Comparison of ENCODE assay signal across 8 cellular contexts in genomic region chr16:87778476-87778829, GRCh38. TPM values are rescaled to one million over a fixed set of nuclear protein-coding genes. Genes with fewer than 3 reads are reported as not detected.
DNase-seq lines count a peak whose midpoint lies in the region; ATAC-seq and FAIRE-seq lines count a peak whose summit lies in the region.

No MANE protein-coding gene starts in this region.

- peak; percentile 18 to 30 for DNase-seq in stimulated activated CD4-positive, alpha-beta T cell treated with anti-CD3 and anti-CD28 coated beads, Interleukin-2, amount 100 ng/mL, for 48 hours
- DNase-seq in stimulated activated CD4-positive, alpha-beta T cell treated with anti-CD3 and anti-CD28 coated beads, Interleukin-4, amount 100 ng/mL, for 24 hours = no peak
- DNase-seq in activated CD4-positive, alpha-beta memory T cell treated with anti-CD3 and anti-CD28 coated beads, Interleukin-2, amount 10 ng/mL, durations not matched to agents 7 days and 5 days = no peak
- DNase-seq in glomerular visceral epithelial cell (ENCODE audit: extremely low spot score) = no peak
- no peak for DNase-seq in small intestine
- DNase-seq in nucleus accumbens (lab: John Stamatoyannopoulos, UW) = no peak

- H3K9me3 ChIP-seq in iPS-18a (ENCODE audit: control insufficient read depth, low read depth, low read length) = no peaks in the 10 kb centered on the region
- H3K9me3 ChIP-seq in small intestine (ENCODE audit: control insufficient read depth, low read depth) = no peaks in the 10 kb centered on the region

- H3K27ac Mint-ChIP-seq in activated CD4-positive, alpha-beta memory T cell treated with anti-CD3 and anti-CD28 coated beads, Interleukin-2, amount 10 ng/mL, durations not matched to agents 7 days and 5 days = peak overlapping the region; percentile 97

- H3K36me3 ChIP-seq in iPS-18a (ENCODE audit: control insufficient read depth, low read depth, low read length) = no peaks in the 10 kb centered on the region
- H3K36me3 ChIP-seq in small intestine (ENCODE audit: control insufficient read depth in 2 of 2, insufficient read depth in 2 of 2, low read length in 2 of 2) = no peaks in the 10 kb centered on the region

- H3K4me3 ChIP-seq in iPS-18a (ENCODE audit: low read length) (no peak overlapping the region), small intestine (ENCODE audit: low read depth in 1 of 2, low read length in 2 of 2) (no peak overlapping the region)

- H3K4me1 ChIP-seq in iPS-18a (ENCODE audit: control insufficient read depth, low read depth, low read length) (peaks cover 11% of the 10 kb centered on the region), small intestine (ENCODE audit: control insufficient read depth in 2 of 2, insufficient read depth in 1 of 2, low read depth in 1 of 2, low read length in 1 of 2) (peaks cover 2 to 4% of the 10 kb centered on the region in 2 donors)

- H3K9ac ChIP-seq in iPS-18a (ENCODE audit: low read length) = peak overlapping the region; percentile 92

- H3K27ac ChIP-seq in iPS-18a (ENCODE audit: low read length) (peak overlapping the region; percentile 91), small intestine (ENCODE audit: low read depth in 1 of 2, low read length in 1 of 2) (peak overlapping the region in 1 of 2 donors; percentile 72)

- H3K36me3 Mint-ChIP-seq in activated CD4-positive, alpha-beta memory T cell treated with anti-CD3 and anti-CD28 coated beads, Interleukin-2, amount 10 ng/mL, durations not matched to agents 7 days and 5 days (ENCODE audit: low read depth) = peaks cover 2% of the 10 kb centered on the region

- H3K27me3 Mint-ChIP-seq in activated CD4-positive, alpha-beta memory T cell treated with anti-CD3 and anti-CD28 coated beads, Interleukin-2, amount 10 ng/mL, durations not matched to agents 7 days and 5 days = no peaks in the 10 kb centered on the region

- WGBS in small intestine, 3 donors = 88 to 93% (median 89%) methylated on average over 13 of the region's 13 CpGs

- POLR2A ChIA-PET in activated CD4-positive, alpha-beta memory T cell treated with anti-CD3 and anti-CD28 coated beads, Interleukin-2, amount 10 ng/mL, durations not matched to agents 7 days and 5 days (lab: Charles Lee) = interaction anchor here (0.7 to 5.3 kb wide), 23 partner anchors 9 to 792 kb away, joined by 3 to 187 read pairs (median 6); partner anchors contain the start of genes BANP, KLHDC4 and SLC7A5

- H3K4me1 Mint-ChIP-seq in activated CD4-positive, alpha-beta memory T cell treated with anti-CD3 and anti-CD28 coated beads, Interleukin-2, amount 10 ng/mL, durations not matched to agents 7 days and 5 days = peaks cover 61% of the 10 kb centered on the region

- H3K4me3 Mint-ChIP-seq in activated CD4-positive, alpha-beta memory T cell treated with anti-CD3 and anti-CD28 coated beads, Interleukin-2, amount 10 ng/mL, durations not matched to agents 7 days and 5 days = peak overlapping the region; percentile 69

- no peak for FAIRE-seq in small intestine (lab: Jason Lieb, UNC)

- no peak for ATAC-seq in GM21381 (IDR thresholded peaks at IDR 0.05; ENCODE audit: unreplicated experiment)

- no peaks in the 10 kb centered on the region for H3K27me3 ChIP-seq in iPS-18a (ENCODE audit: control insufficient read depth, insufficient read depth, low read length)
- H3K27me3 ChIP-seq in small intestine (ENCODE audit: control insufficient read depth in 2 of 2, insufficient read depth in 2 of 2, low read length in 2 of 2) = no peaks in the 10 kb centered on the region

- CTCF ChIA-PET in activated CD4-positive, alpha-beta memory T cell treated with anti-CD3 and anti-CD28 coated beads, Interleukin-2, amount 10 ng/mL, durations not matched to agents 7 days and 5 days (lab: Charles Lee) = interaction anchor here (0.6 to 5.7 kb wide), 41 partner anchors 10 to 926 kb away, joined by 3 to 454 read pairs (median 5); partner anchors contain the start of genes BANP, KLHDC4 and SLC7A5

- H3K9me3 Mint-ChIP-seq in activated CD4-positive, alpha-beta memory T cell treated with anti-CD3 and anti-CD28 coated beads, Interleukin-2, amount 10 ng/mL, durations not matched to agents 7 days and 5 days = no peaks in the 10 kb centered on the region

RNA-seq across cellular contexts. Expression of gene KLHDC4, which starts 12.7 kb away (rescaled TPM):
- 10 to 100 TPM; 82.1 to 84.9 TPM for total RNA-seq in activated CD4-positive, alpha-beta memory T cell treated with anti-CD3 and anti-CD28 coated beads, Interleukin-2, amount 10 ng/mL, durations not matched to agents 7 days and 5 days
- polyA plus RNA-seq in small intestine = 10 to 100 TPM; 25.9 to 35.1 (median 28.1) TPM

Comparison
In these comparisons a context has a peak if more than half of its experiments do, and no peak if none do; other contexts are left out.
1. DNase-seq: peak in stimulated activated CD4-positive, alpha-beta T cell treated with anti-CD3 and anti-CD28 coated beads, Interleukin-2, amount 100 ng/mL, for 48 hours (2 of 2); none in stimulated activated CD4-positive, alpha-beta T cell treated with anti-CD3 and anti-CD28 coated beads, Interleukin-4, amount 100 ng/mL, for 24 hours (single experiment), activated CD4-positive, alpha-beta memory T cell treated with anti-CD3 and anti-CD28 coated beads, Interleukin-2, amount 10 ng/mL, durations not matched to agents 7 days and 5 days (single experiment), glomerular visceral epithelial cell (single experiment), small intestine (single experiment) and nucleus accumbens (0 of 56).